ENCODE assay signal across 16 cellular contexts in the genomic region with DNA sequence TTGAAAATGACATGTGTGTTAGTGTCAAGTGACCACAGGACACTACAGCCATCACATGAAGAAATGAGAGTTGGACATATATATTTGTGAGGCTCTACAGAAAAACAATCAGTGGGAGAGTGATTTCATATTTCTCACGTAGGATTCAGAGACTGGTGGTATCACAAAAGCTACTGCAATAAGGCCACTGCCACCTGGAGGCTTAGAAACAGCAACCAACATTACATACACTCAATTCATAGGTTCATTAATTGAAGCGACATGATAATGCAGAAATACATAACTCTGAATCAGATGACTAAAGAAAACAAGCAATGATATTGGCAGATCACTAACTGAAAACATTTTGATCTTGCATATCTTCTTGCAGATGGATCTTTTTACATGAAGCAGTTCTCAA.
"Had no signal": no experiment of that assay in that cellular context is flagged by ENCODE, and none has a peak within 500 bp of the region (broad histone marks: within the 10 kb centered on the region; RNA-seq: fewer than 3 reads in every experiment).

No MANE protein-coding gene starts in this region.

- DNase-seq: activated CD4-positive, alpha-beta T cell treated with anti-CD3 and anti-CD28 coated beads for 36 hours; activated CD4-positive, alpha-beta T cell treated with anti-CD3 and anti-CD28 coated beads, Interleukin-2, amount 50 U/mL, for 48 hours; activated gamma-delta T cell treated with Interleukin-2 at 50 U/mL for 16 hours; cerebellar nuclear complex; head of caudate nucleus; kidney; sigmoid colon; spleen; stimulated activated naive B cell treated with anti-CD40 and anti-IgM and Interleukin-4, amounts not matched to agents 10 μg/mL and 1 μg/mL and 100 μg/mL, for 72 hours; upper lobe of right lung had no signal

- ATAC-seq: activated CD4-positive, alpha-beta T cell treated with anti-CD3 and anti-CD28 coated beads for 36 hours; activated naive CD4-positive, alpha-beta T cell treated with anti-CD3 and anti-CD28 coated beads, Interleukin-2, amount 50 U/mL, for 72 hours; left lobe of liver; natural killer cell treated with Interleukin-12 subunit alpha and Interleukin-12 subunit beta and Interleukin-15 and Interleukin-18, amount 100 ng/mL, for 72 hours; stimulated activated naive B cell treated with anti-CD40 and anti-IgM and Interleukin-4, amounts not matched to agents 10 μg/mL and 1 μg/mL and 100 μg/mL, for 72 hours; upper lobe of right lung; WTC11 had no signal

- H3K27me3 ChIP-seq: sigmoid colon, spleen, upper lobe of right lung had no signal

- H3K9me3 ChIP-seq: sigmoid colon, upper lobe of right lung had no signal

- H3K4me1 ChIP-seq: sigmoid colon, spleen, upper lobe of right lung had no signal

- H3K36me3 ChIP-seq: sigmoid colon, spleen, upper lobe of right lung had no signal

- H3K27ac ChIP-seq: epithelial cell of prostate, sigmoid colon, spleen, upper lobe of right lung had no signal

- H3K4me3 ChIP-seq: lung, sigmoid colon, spleen, upper lobe of right lung had no signal
